Comparison of ENCODE assay signal across 8 cellular contexts in the genomic region with DNA sequence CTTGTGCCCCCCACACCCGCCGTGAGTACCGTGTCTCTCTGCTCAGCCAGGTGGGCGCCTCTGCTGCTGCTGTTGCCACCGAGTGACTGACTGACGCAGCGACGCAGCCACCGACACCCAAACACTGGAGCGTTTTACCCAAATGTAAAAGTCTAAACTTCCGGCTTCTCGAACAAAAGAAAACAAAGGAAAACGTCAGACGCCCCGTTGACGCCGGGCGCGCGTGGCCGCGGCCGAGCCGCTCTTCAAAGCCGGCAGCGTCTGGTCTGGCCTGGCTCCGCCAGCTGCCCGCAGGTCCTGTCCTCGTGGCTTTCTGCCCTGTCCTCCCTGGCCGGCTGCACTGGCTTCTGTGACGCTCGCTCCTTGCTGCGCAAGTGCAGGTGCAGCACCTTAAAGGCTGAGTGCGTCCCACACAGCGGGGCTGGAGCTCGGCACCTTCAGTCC. TPM values are rescaled to one million over a fixed set of nuclear protein-coding genes. Genes with fewer than 3 reads are reported as not detected.
DNase-seq lines count a peak whose midpoint lies in the region; ATAC-seq and TF ChIP-seq lines count a peak whose summit lies in the region.

No MANE protein-coding gene starts in this region.

- H3K4me3 Mint-ChIP-seq in HFFc6: peak overlapping the region; percentile 91
- H3K4me3 Mint-ChIP-seq in effector memory CD8-positive, alpha-beta T cell: peak overlapping the region; percentile 84 to 99

- peaks cover 16% of the 10 kb centered on the region for H3K4me1 ChIP-seq in mononuclear cell (ENCODE audit: insufficient read depth, low read length)

- no peaks in the 10 kb centered on the region for H3K36me3 Mint-ChIP-seq in HFFc6 (ENCODE audit: low read depth)
- H3K36me3 Mint-ChIP-seq in effector memory CD8-positive, alpha-beta T cell (ENCODE audit: insufficient read depth): peaks cover 20% of the 10 kb centered on the region

- H3K4me1 Mint-ChIP-seq in HFFc6 (ENCODE audit: low read depth): peaks cover 11% of the 10 kb centered on the region; the same call in 1 of the 2 replicates
- peaks cover 20 to 25% of the 10 kb centered on the region in 2 donors for H3K4me1 Mint-ChIP-seq in effector memory CD8-positive, alpha-beta T cell (ENCODE audit: low read depth in 2 of 2)

- H3K9me3 Mint-ChIP-seq in HFFc6: no peaks in the 10 kb centered on the region; the same call in 1 of the 2 replicates
- no peaks in the 10 kb centered on the region for H3K9me3 Mint-ChIP-seq in effector memory CD8-positive, alpha-beta T cell

- H3K27me3 Mint-ChIP-seq in HFFc6 (ENCODE audit: insufficient read depth): peaks cover 29% of the 10 kb centered on the region
- H3K27me3 Mint-ChIP-seq in effector memory CD8-positive, alpha-beta T cell: no peaks in the 10 kb centered on the region

- H3K4me3 ChIP-seq in GM12864 (ENCODE audit: low read depth, low read length) (peak overlapping the region; percentile 49), mononuclear cell (ENCODE audit: low read length) (peak overlapping the region; percentile 58)

- peak; percentile 82 for ATAC-seq in effector memory CD8-positive, alpha-beta T cell (replicated peaks)

- TF ChIP-seq CTCF in GM12864 (IDR thresholded peaks at IDR 0.05; ENCODE audit: low read depth, low read length, missing control alignments) (no peak), HFFc6 (IDR thresholded peaks at IDR 0.05) (no peak)

- DNase-seq in GM12864 (ENCODE audit: low read depth) (no peak), HFFc6 (peak; percentile 0), NCI-H1694 (lab: John Stamatoyannopoulos, UW) (peak; percentile 35), NCI-H446 treated with DMSO at 0.1 percent for 48 hours (lab: John Stamatoyannopoulos, UW) (no peak)
- peak; percentile 55 to 63 for DNase-seq in activated CD4-positive, alpha-beta T cell treated with anti-CD3 and anti-CD28 coated beads, Interleukin-2, amount 50 U/mL, for 48 hours
- DNase-seq in effector memory CD8-positive, alpha-beta T cell: peak; percentile 68 to 79 (median 69)
- DNase-seq in stimulated activated CD8-positive, alpha-beta memory T cell treated with anti-CD3 and anti-CD28 coated beads, Interleukin-2, amount 100 ng/mL, for 48 hours (ENCODE audit: low read depth in 2 of 2): peak; percentile 20 to 44

- H3K27me3 ChIP-seq in mononuclear cell (ENCODE audit: insufficient read depth, low read length): no peaks in the 10 kb centered on the region

- H3K9me3 ChIP-seq in mononuclear cell (ENCODE audit: low read depth, low read length): no peaks in the 10 kb centered on the region

- H3K27ac Mint-ChIP-seq in HFFc6: peak overlapping the region; percentile 84
- peak overlapping the region; percentile 99 for H3K27ac Mint-ChIP-seq in effector memory CD8-positive, alpha-beta T cell

RNA-seq across cellular contexts. Expression of a gene that starts 41.4 kb away (rescaled TPM):
- 100 to 1,000 TPM; 119 to 164 (median 143) TPM for total RNA-seq in HFFc6 (2021; fragmentation: NEBNext Ultra II Directional; extraction: Animal tissue kit (Norgen Biotek cat#: 25700))
- total RNA-seq in mononuclear cell: 46.8 TPM

RNA-seq across cellular contexts. Expression of a gene that starts 58.9 kb away (rescaled TPM):
- total RNA-seq in HFFc6 (2021; fragmentation: NEBNext Ultra II Directional; extraction: Animal tissue kit (Norgen Biotek cat#: 25700)): not detected
- total RNA-seq in mononuclear cell: not detected

Comparison
In these comparisons a context has a peak if more than half of its experiments do, and no peak if none do; other contexts are left out.
1. DNase-seq: peak in HFFc6 (single experiment), NCI-H1694 (single experiment), activated CD4-positive, alpha-beta T cell treated with anti-CD3 and anti-CD28 coated beads, Interleukin-2, amount 50 U/mL, for 48 hours (2 of 2), effector memory CD8-positive, alpha-beta T cell (3 of 3) and stimulated activated CD8-positive, alpha-beta memory T cell treated with anti-CD3 and anti-CD28 coated beads, Interleukin-2, amount 100 ng/mL, for 48 hours (2 of 2); none in GM12864 (single experiment) and NCI-H446 treated with DMSO at 0.1 percent for 48 hours (single experiment).